7 cellular contexts compared by ENCODE assay signal in genomic region chr1:115507256-115507589, GRCh38.
DNase-seq lines count a peak whose midpoint lies in the region; ATAC-seq and TF ChIP-seq lines count a peak whose summit lies in the region.

No MANE protein-coding gene starts in this region.

- H3K36me3 ChIP-seq in OCI-LY1 (ENCODE audit: insufficient read depth, low read length) (no peaks in the 10 kb centered on the region), testis (ENCODE audit: low read depth, missing control alignments) (no peaks in the 10 kb centered on the region)

- ATAC-seq in HG03135 (IDR thresholded peaks at IDR 0.05; ENCODE audit: unreplicated experiment) = no peak

- H3K4me1 ChIP-seq in H9 (ENCODE audit: insufficient read depth, low read length) (no peaks in the 10 kb centered on the region), OCI-LY1 (ENCODE audit: insufficient read depth, low read length, severe bottlenecking) (no peaks in the 10 kb centered on the region), testis (no peaks in the 10 kb centered on the region)

- no CpG with 5 or more reads among the region's 4 CpGs for WGBS in H9 (ENCODE audit: extremely low coverage, insufficient read length, low lambda C conversion rate)
- WGBS in testis, 2 donors = 29 to 51% methylated on average over 4 of the region's 4 CpGs

- H3K23ac ChIP-seq in H9 (ENCODE audit: insufficient read length, low read depth, low read length) = no peak overlapping the region

- H3K9me2 ChIP-seq in OCI-LY1 (ENCODE audit: low read depth, low read length) = no peaks in the 10 kb centered on the region

- no peaks in the 10 kb centered on the region for H3K79me1 ChIP-seq in H9 (ENCODE audit: insufficient read depth, low read depth, low read length, poor library complexity, severe bottlenecking)

- H3K4me1 Mint-ChIP-seq in H9 = peaks cover 0 to 2% of the 10 kb centered on the region in 2 experiments; a peak in 2 of 4 replicates

- H3K27ac Mint-ChIP-seq in H9 = no peak overlapping the region

- H3K79me2 ChIP-seq in H9 (ENCODE audit: insufficient read depth, low read length) (no peaks in the 10 kb centered on the region), OCI-LY1 (ENCODE audit: insufficient read depth, low read length) (no peaks in the 10 kb centered on the region)

- no peak overlapping the region for H4K91ac ChIP-seq in H9 (ENCODE audit: insufficient read length, low read depth, low read length)

- H3K9ac ChIP-seq in H9 (ENCODE audit: extremely low read depth, insufficient read length, low read length) (no peak overlapping the region), OCI-LY1 (ENCODE audit: low read length) (no peak overlapping the region)

- H3K9me3 ChIP-seq in H9 (ENCODE audit: control insufficient read depth, low read depth, low read length) (no peaks in the 10 kb centered on the region), OCI-LY1 (ENCODE audit: low read length) (no peaks in the 10 kb centered on the region), testis (no peaks in the 10 kb centered on the region)

- H3F3A ChIP-seq in OCI-LY1 (ENCODE audit: insufficient read depth, low read length) = no peaks in the 10 kb centered on the region

- intact Hi-C loops in testis (cut with DNase I; ENCODE audit: low total_unique reads) = no loop called here

- H3K9me3 Mint-ChIP-seq in H9 = peaks cover 0 to 3% of the 10 kb centered on the region in 2 experiments; a peak in 3 of 5 replicates

- no peak overlapping the region for H2AK5ac ChIP-seq in H9 (ENCODE audit: insufficient read length, low read length)

- no peak for TF ChIP-seq POLR2A in testis (IDR thresholded peaks at IDR 0.05)

- H3K4me3 ChIP-seq in OCI-LY1 (ENCODE audit: low read depth, low read length, poor library complexity, severe bottlenecking) (no peak overlapping the region), testis (no peak overlapping the region)

- TF ChIP-seq CTCF in H9 (conservative IDR thresholded peaks at IDR 0.05) = peak; percentile 70
- TF ChIP-seq CTCF in OCI-LY1 (IDR thresholded peaks at IDR 0.05; ENCODE audit: low read length) = peak; percentile 27; the same call in 1 of the 2 replicates
- peak in 1 of 3 experiments; percentile 30 for TF ChIP-seq CTCF in testis (IDR thresholded peaks at IDR 0.05)

- no peak overlapping the region for H2BK20ac ChIP-seq in H9 (ENCODE audit: low read depth, low read length, poor library complexity, severe bottlenecking)

- H2BK5ac ChIP-seq in H9 (ENCODE audit: insufficient read length, low read length) = no peak overlapping the region

- H3K23me2 ChIP-seq in H9 (ENCODE audit: insufficient read length, low read depth, low read length, poor library complexity, severe bottlenecking) = no peaks in the 10 kb centered on the region

- no peak overlapping the region for H3K14ac ChIP-seq in H9 (ENCODE audit: insufficient read depth, low read length)

- peaks cover 0 to 3% (median 0%) of the 10 kb centered on the region in 3 experiments; a peak in 2 of 7 replicates for H3K36me3 Mint-ChIP-seq in H9 (ENCODE audit: insufficient read depth in 1 of 3, low read depth in 3 of 3)

- H3K4ac ChIP-seq in H9 (ENCODE audit: low read depth, low read length) = no peak overlapping the region

- H3K18ac ChIP-seq in H9 (ENCODE audit: insufficient read length, low read depth, low read length) = no peak overlapping the region

- no peak overlapping the region for H2BK15ac ChIP-seq in H9 (ENCODE audit: low read depth, low read length)

- no peak overlapping the region for H3K56ac ChIP-seq in H9 (ENCODE audit: insufficient read length, low read depth, low read length)

- DNase-seq in H9 (peak; percentile 58), fibroblast of peridontal ligament (ENCODE audit: extremely low read depth) (peak; percentile 63), renal cortical epithelial cell (ENCODE audit: low read depth) (peak; percentile 61), C1 segment of cervical spinal cord (lab: John Stamatoyannopoulos, UW) (no peak), testis (no peak)

- H3K4me3 Mint-ChIP-seq in H9 = no peak overlapping the region

- no peak overlapping the region for H4K5ac ChIP-seq in H9 (ENCODE audit: insufficient read length, low read depth, low read length)

- no peaks in the 10 kb centered on the region for H3K27me3 ChIP-seq in H9 (ENCODE audit: insufficient read depth, low read length)
- no peaks in the 10 kb centered on the region for H3K27me3 ChIP-seq in OCI-LY1 (ENCODE audit: insufficient read depth, low read length)
- H3K27me3 ChIP-seq in testis = no peaks in the 10 kb centered on the region

- H3K27ac ChIP-seq in H9 (ENCODE audit: insufficient read length, low read depth, low read length) (no peak overlapping the region), OCI-LY1 (ENCODE audit: low read depth, low read length, poor library complexity, severe bottlenecking) (no peak overlapping the region), testis (no peak overlapping the region)

- no peak overlapping the region for H2AFZ ChIP-seq in H9 (ENCODE audit: low read length)
- no peak overlapping the region for H2AFZ ChIP-seq in OCI-LY1 (ENCODE audit: low read length)

- H3K4me2 ChIP-seq in H9 (ENCODE audit: insufficient read depth, insufficient read length, low read length) (no peak overlapping the region), OCI-LY1 (ENCODE audit: low read length) (no peak overlapping the region)

- H4K20me1 ChIP-seq in H9 (ENCODE audit: control insufficient read depth, insufficient read depth, insufficient read length) (no peaks in the 10 kb centered on the region), OCI-LY1 (ENCODE audit: insufficient read depth, low read length) (no peaks in the 10 kb centered on the region)

- no peak overlapping the region for H3T11ph ChIP-seq in H9 (ENCODE audit: low read length)

- H3K27me3 Mint-ChIP-seq in H9 (ENCODE audit: low read depth) = no peaks in the 10 kb centered on the region; the same call in 1 of the 2 replicates

- no peak overlapping the region for H2BK120ac ChIP-seq in H9 (ENCODE audit: low read depth, low read length, poor library complexity, severe bottlenecking)

- H2BK12ac ChIP-seq in H9 (ENCODE audit: insufficient read length, low read depth, low read length) = no peak overlapping the region

- no peak overlapping the region for H4K8ac ChIP-seq in H9 (replicated peaks; ENCODE audit: insufficient read length, low read depth, low read length)

Comparison
In these comparisons a context has a peak if more than half of its experiments do, and no peak if none do; other contexts are left out.
1. DNase-seq: peak in H9 (single experiment), fibroblast of peridontal ligament (single experiment) and renal cortical epithelial cell (single experiment); none in C1 segment of cervical spinal cord (0 of 14) and testis (single experiment).